ENCODE assay signal across 23 cellular contexts in the genomic region with DNA sequence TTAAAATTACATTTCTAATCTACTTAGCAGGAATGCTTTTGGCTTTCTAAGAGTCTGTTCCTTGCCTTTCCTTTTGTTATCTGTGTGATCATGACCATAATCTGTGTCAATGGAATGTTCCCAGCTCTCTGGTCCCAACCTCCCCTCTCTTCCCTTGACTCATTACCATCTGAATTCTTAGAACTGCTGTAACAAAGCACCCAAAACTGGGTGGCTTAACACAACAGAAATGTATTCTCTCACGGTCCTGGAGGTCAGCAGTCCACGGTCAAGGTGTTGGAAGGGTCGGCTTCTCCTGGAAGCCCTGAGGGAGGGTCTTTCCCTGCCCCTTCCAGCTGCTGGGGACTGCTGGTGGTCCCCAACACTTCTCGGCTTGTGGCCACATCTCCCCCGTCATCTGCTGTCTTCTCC.
A peak's percentile ranks its signal among the peaks of the same experiment; 100 is the strongest.
DNase-seq lines count a peak whose midpoint lies in the region; ATAC-seq and TF ChIP-seq lines count a peak whose summit lies in the region.
"Had no signal": no experiment of that assay in that cellular context is flagged by ENCODE, and none has a peak within 500 bp of the region (broad histone marks: within the 10 kb centered on the region; RNA-seq: fewer than 3 reads in every experiment).

No MANE protein-coding gene starts in this region.

- no peak for TF ChIP-seq CTCF in right atrium auricular region (IDR thresholded peaks at IDR 0.05)
- no peak for TF ChIP-seq CTCF in RWPE1 (conservative IDR thresholded peaks at IDR 0.05; ENCODE audit: low read depth)

- H3K9ac ChIP-seq in adipocyte (ENCODE audit: low read length): no peak overlapping the region

- H3K36me3 ChIP-seq in right atrium auricular region: no peaks in the 10 kb centered on the region
- H3K36me3 ChIP-seq in adipocyte (ENCODE audit: control insufficient read depth, insufficient read depth, low read length, severe bottlenecking): peaks cover 21% of the 10 kb centered on the region
- H3K36me3 ChIP-seq: transverse colon had no signal

- H3K9me3 ChIP-seq in right atrium auricular region (no peaks in the 10 kb centered on the region), adipocyte (ENCODE audit: control insufficient read depth, low read length) (peaks cover 4% of the 10 kb centered on the region)
- H3K9me3 ChIP-seq: transverse colon had no signal

- POLR2A ChIA-PET in RWPE1 (lab: Yijun Ruan, JAX; ENCODE audit: low non-redundant PET): no interaction called here

- H3K4me1 ChIP-seq in right atrium auricular region: no peaks in the 10 kb centered on the region
- peaks cover 17% of the 10 kb centered on the region for H3K4me1 ChIP-seq in adipocyte (ENCODE audit: control insufficient read depth, insufficient read depth, low read length)

- H3K4me3 ChIP-seq in right atrium auricular region (no peak overlapping the region), adipocyte (ENCODE audit: low read length) (no peak overlapping the region)
- H3K4me3 ChIP-seq: A549, heart left ventricle, transverse colon had no signal

- H3K27me3 ChIP-seq in right atrium auricular region (no peaks in the 10 kb centered on the region), adipocyte (replicated peaks; ENCODE audit: control insufficient read depth, insufficient read depth, low read length) (no peaks in the 10 kb centered on the region)
- H3K27me3 ChIP-seq: heart left ventricle, transverse colon had no signal

- no peak overlapping the region for H3K27ac ChIP-seq in right atrium auricular region
- no peak overlapping the region for H3K27ac ChIP-seq in RWPE1
- H3K27ac ChIP-seq: A549, heart left ventricle, transverse colon had no signal

- DNase-seq in right atrium auricular region (ENCODE audit: low spot score) (peak; percentile 42), cardiac septum (ENCODE audit: low spot score) (no peak), adipocyte (ENCODE audit: low read depth) (peak; percentile 33), iPS-NIHi11 (ENCODE audit: low spot score) (peak; percentile 53), RWPE1 (ENCODE audit: low spot score) (no peak)
- no peak for DNase-seq in activated CD4-positive, alpha-beta T cell treated with anti-CD3 and anti-CD28 coated beads for 4 hours
- DNase-seq: activated naive CD4-positive, alpha-beta T cell treated with Interleukin-2 at 50 U/mL for 16 hours; CD4-positive, alpha-beta T cell; DMS79; erythroblast; heart left ventricle; MM.1S; NCI-H1694 treated with DMSO at 0.1 percent for 48 hours; NCI-H446; Right ventricle myocardium superior; T-helper 2 cell had no signal

- CTCF ChIA-PET in RWPE1 (lab: Yijun Ruan, JAX): interaction anchor here (0.5 to 1.9 kb wide), 2 partner anchors 8 to 262 kb away, joined by 3 to 17 read pairs; no protein-coding TSS in a partner anchor

- intact Hi-C loops in cardiac septum (cut with DNase I): loop anchor here (10.0 kb wide), 1 partner anchor 645 kb away; no protein-coding TSS in a partner anchor

- no peak for ATAC-seq in HG03442 (IDR thresholded peaks at IDR 0.05; ENCODE audit: unreplicated experiment)
- ATAC-seq in GM19395 (IDR thresholded peaks at IDR 0.05; ENCODE audit: unreplicated experiment): no peak
- ATAC-seq: A549; heart left ventricle; HepG2; natural killer cell treated with Interleukin-12 subunit alpha and Interleukin-12 subunit beta and Interleukin-15 and Interleukin-18, amount 100 ng/mL, for 72 hours; stimulated activated memory B cell treated with anti-CD40 and anti-IgM and Interleukin-4, amounts not matched to agents 10 μg/mL and 1 μg/mL and 100 μg/mL, for 72 hours had no signal

Comparison
In these comparisons a context has a peak if more than half of its experiments do, and no peak if none do; other contexts are left out.
1. DNase-seq: peak in right atrium auricular region (single experiment), adipocyte (single experiment) and iPS-NIHi11 (single experiment); none in cardiac septum (single experiment), activated CD4-positive, alpha-beta T cell treated with anti-CD3 and anti-CD28 coated beads for 4 hours (0 of 2) and RWPE1 (single experiment).